ENCODE assay signal across 8 cellular contexts in genomic region chr3:46881819-46882376, GRCh38. TPM values are rescaled to one million over a fixed set of nuclear protein-coding genes. Genes with fewer than 3 reads are reported as not detected.
DNase-seq lines count a peak whose midpoint lies in the region; ATAC-seq and TF ChIP-seq lines count a peak whose summit lies in the region.

No MANE protein-coding gene starts in this region.

- H3K27ac ChIP-seq in prostate gland (peak overlapping the region; percentile 54 to 56), foreskin keratinocyte (no peak overlapping the region)

- H3K4me1 ChIP-seq in prostate gland (replicated peaks) (no peaks in the 10 kb centered on the region), foreskin keratinocyte (no peaks in the 10 kb centered on the region)

- no peak for TF ChIP-seq CTCF in fibroblast of villous mesenchyme (IDR thresholded peaks at IDR 0.05; ENCODE audit: insufficient read depth, low read depth, low read length)
- no peak for TF ChIP-seq CTCF in prostate gland (IDR thresholded peaks at IDR 0.05)
- TF ChIP-seq CTCF in foreskin keratinocyte (conservative IDR thresholded peaks at IDR 0.05) = no peak

- H3K27me3 ChIP-seq in prostate gland (replicated peaks; ENCODE audit: insufficient read depth) (peaks cover 5% of the 10 kb centered on the region), foreskin keratinocyte (peaks cover 71% of the 10 kb centered on the region)

- H3K4me3 ChIP-seq in GM08714 (ENCODE audit: low read length) (peak overlapping the region; percentile 53; the same call in 1 of the 2 replicates), fibroblast of villous mesenchyme (ENCODE audit: low read depth, low read length) (peak overlapping the region; percentile 61), prostate gland (peak overlapping the region; percentile 42)

- under 1% methylated on average over 58 of the region's 65 CpGs for WGBS in prostate gland

- ATAC-seq in foreskin keratinocyte (no peak), GM19452 (IDR thresholded peaks at IDR 0.05; ENCODE audit: unreplicated experiment) (no peak), HG03196 (IDR thresholded peaks at IDR 0.05; ENCODE audit: unreplicated experiment) (no peak), HG02973 (IDR thresholded peaks at IDR 0.05; ENCODE audit: unreplicated experiment) (no peak)

- peak; percentile 23 to 26 for DNase-seq in activated CD4-positive, alpha-beta T cell treated with anti-CD3 and anti-CD28 coated beads, Interleukin-2, amount 50 U/mL, for 48 hours
- DNase-seq in fibroblast of villous mesenchyme (ENCODE audit: low read depth) (peak; percentile 16), prostate gland (ENCODE audit: low spot score) (no peak), foreskin keratinocyte (no peak)

- intact Hi-C loops in prostate gland (cut with DNase I) = no loop called here

- H3K36me3 ChIP-seq in prostate gland = no peaks in the 10 kb centered on the region

- no peaks in the 10 kb centered on the region for H3K9me3 ChIP-seq in prostate gland

- TF ChIP-seq POLR2A in prostate gland (IDR thresholded peaks at IDR 0.05) = no peak

RNA-seq across cellular contexts. Expression of gene PTH1R, which starts 4.4 kb away (rescaled TPM):
- total RNA-seq in fibroblast of villous mesenchyme (2.3 and 2.6 TPM in 2 replicates), prostate gland (10 to 100 TPM in 1 of 2 donors, 1 to 10 TPM in 1; 1.3 to 10.8 TPM), foreskin keratinocyte (not detected in 2 replicates)
- polyA plus RNA-seq in foreskin keratinocyte = not detected in 2 replicates

RNA-seq across cellular contexts. Expression of gene MYL3, which starts 18.7 kb away (rescaled TPM):
- total RNA-seq in fibroblast of villous mesenchyme (0.97 and 1.7 TPM in 2 replicates), prostate gland (1 to 10 TPM in 1 of 2 donors, not detected in 1; 1.9 TPM), foreskin keratinocyte (not detected in 2 replicates)
- polyA plus RNA-seq in foreskin keratinocyte = not detected in 2 replicates

Comparison
In these comparisons a context has a peak if more than half of its experiments do, and no peak if none do; other contexts are left out.
1. DNase-seq: peak in activated CD4-positive, alpha-beta T cell treated with anti-CD3 and anti-CD28 coated beads, Interleukin-2, amount 50 U/mL, for 48 hours (2 of 2) and fibroblast of villous mesenchyme (single experiment); none in prostate gland (single experiment) and foreskin keratinocyte (0 of 2).
2. Peak in every context shown above with its lines, with median percentiles within 50 percentile points of each other: H3K4me3 ChIP-seq.